8 cellular contexts compared by ENCODE assay signal in the genomic region with DNA sequence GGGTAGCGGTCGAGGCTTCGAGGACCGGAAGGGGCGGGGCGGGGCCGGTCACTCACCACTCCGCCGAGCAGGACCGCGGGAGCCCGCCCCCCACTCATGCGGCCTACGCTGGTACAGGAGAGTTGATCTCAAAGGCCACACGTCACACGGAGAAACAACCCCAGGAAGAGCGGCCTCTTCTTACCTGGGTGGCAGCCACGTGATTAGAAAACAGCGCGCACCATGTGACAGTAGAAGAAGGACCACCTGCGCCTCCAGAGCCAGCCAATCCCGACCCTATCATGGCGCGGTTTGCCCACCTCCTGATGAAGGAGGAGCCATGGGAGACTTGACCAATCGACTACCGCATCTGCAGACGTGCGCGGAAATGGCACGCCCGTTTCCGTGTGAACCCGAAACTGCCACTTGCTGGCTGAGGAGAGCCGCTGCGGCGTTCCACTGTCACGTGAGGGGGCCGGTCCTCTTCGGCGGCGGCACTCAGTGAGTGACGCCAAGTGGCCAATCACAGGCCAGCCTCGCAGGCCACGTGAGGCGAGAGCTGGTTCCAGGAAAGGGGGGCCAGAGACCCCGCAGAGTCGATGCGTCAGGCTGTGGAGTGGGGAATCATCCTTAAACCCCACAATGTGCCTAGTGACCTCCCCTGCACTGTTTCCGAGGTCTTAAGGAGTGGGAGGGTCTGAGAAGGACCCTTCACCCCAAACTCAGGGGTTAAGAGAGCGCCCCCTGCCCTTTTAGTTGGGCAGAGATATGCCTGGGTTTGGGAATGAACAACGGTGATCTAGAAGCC. TPM values are rescaled to one million over a fixed set of nuclear protein-coding genes. Genes with fewer than 3 reads are reported as not detected.
DNase-seq lines count a peak whose midpoint lies in the region; ATAC-seq and TF ChIP-seq lines count a peak whose summit lies in the region.

CUTA (minus strand) TSS at position 205 of the 787 bp plus-strand sequence; CDS start at position 98, 107 bp downstream.

- peak within 1 kb of the TSS; percentile 92 for H3K14ac ChIP-seq in trophoblast cell (ENCODE audit: low read length)

- peak within 1 kb of the TSS; percentile 79 for H4K12ac ChIP-seq in trophoblast cell (ENCODE audit: low read depth, low read length)

- H4K91ac ChIP-seq in trophoblast cell (ENCODE audit: low read depth, low read length), result peak within 1 kb of the TSS; percentile 89

- H3K9ac ChIP-seq in adipocyte (ENCODE audit: low read length) (peak within 1 kb of the TSS; percentile 90), trophoblast cell (ENCODE audit: low read length) (peak within 1 kb of the TSS; percentile 83)

- H3K36me3 ChIP-seq in adipocyte (ENCODE audit: control insufficient read depth, insufficient read depth, low read length, severe bottlenecking) (peaks cover 29% of the 10 kb centered on the region), cardiac muscle cell (peaks cover 22% of the 10 kb centered on the region), trophoblast cell (ENCODE audit: control insufficient read depth in 1 of 2, insufficient read depth in 2 of 2, low read length in 2 of 2) (peaks cover 30 to 32% of the 10 kb centered on the region in 2 experiments)

- H3K4ac ChIP-seq in trophoblast cell (ENCODE audit: low read depth, low read length), result peak within 1 kb of the TSS; percentile 90

- H3K27ac Mint-ChIP-seq in type B pancreatic cell, result peak within 1 kb of the TSS; percentile 99

- peak within 1 kb of the TSS; percentile 92 for H3K4me3 ChIP-seq in adipocyte (ENCODE audit: low read length)
- peak within 1 kb of the TSS; percentile 86 for H3K4me3 ChIP-seq in cardiac muscle cell
- H3K4me3 ChIP-seq in trophoblast cell (ENCODE audit: low read depth, low read length), result peak within 1 kb of the TSS; percentile 77

- peaks cover 17% of the 10 kb centered on the region for H3K79me1 ChIP-seq in trophoblast cell (ENCODE audit: low read length)

- peak within 1 kb of the TSS; percentile 97 for H2AK5ac ChIP-seq in trophoblast cell (ENCODE audit: low read length)

- H3K4me3 Mint-ChIP-seq in type B pancreatic cell, result peak within 1 kb of the TSS; percentile 96

- TF ChIP-seq CTCF in GM12872 (IDR thresholded peaks at IDR 0.05; ENCODE audit: insufficient read depth, low read depth, low read length) (peak; percentile 67), cardiac muscle cell (IDR thresholded peaks at IDR 0.05; ENCODE audit: low read depth, low read length) (peak; percentile 27), type B pancreatic cell (conservative IDR thresholded peaks at IDR 0.05) (peak; percentile 49)

- peak within 1 kb of the TSS; percentile 92 for H3K4me2 ChIP-seq in trophoblast cell (ENCODE audit: low read length)

- H3K4me1 Mint-ChIP-seq in type B pancreatic cell (ENCODE audit: unreplicated experiment), result peaks cover 60% of the 10 kb centered on the region

- H3K18ac ChIP-seq in trophoblast cell (ENCODE audit: low read length), result peak within 1 kb of the TSS; percentile 87

- peak; percentile 99 to 100 (median 99) for DNase-seq in NCI-H1417 (lab: John Stamatoyannopoulos, UW)
- DNase-seq in SW480 (ENCODE audit: low spot score), result peak; percentile 98
- DNase-seq in adipocyte (ENCODE audit: low read depth), result peak; percentile 100
- peak; percentile 99 to 100 for DNase-seq in cardiac muscle cell (ENCODE audit: low read depth in 1 of 2, low spot score in 1 of 2)
- peak; percentile 99 to 100 for DNase-seq in trophoblast cell
- peak; percentile 98 for DNase-seq in type B pancreatic cell (ENCODE audit: extremely low spot score, unreplicated experiment)

- no CpG with 5 or more reads among the region's 51 CpGs for WGBS in trophoblast cell (ENCODE audit: extremely low coverage, insufficient coverage, insufficient read length)

- H3K27me3 Mint-ChIP-seq in type B pancreatic cell, result peaks cover 8% of the 10 kb centered on the region

- peaks cover 14% of the 10 kb centered on the region for H3K36me3 Mint-ChIP-seq in type B pancreatic cell

- H3K4me1 ChIP-seq in adipocyte (ENCODE audit: control insufficient read depth, insufficient read depth, low read length), result peaks cover 37% of the 10 kb centered on the region
- peaks cover 28% of the 10 kb centered on the region for H3K4me1 ChIP-seq in cardiac muscle cell (ENCODE audit: low read depth)
- peaks cover 17 to 24% of the 10 kb centered on the region in 2 experiments for H3K4me1 ChIP-seq in trophoblast cell (ENCODE audit: control insufficient read depth in 1 of 2, insufficient read depth in 2 of 2, low read length in 2 of 2)

- H2AFZ ChIP-seq in trophoblast cell (ENCODE audit: insufficient read depth, low read length, poor library complexity), result peak within 1 kb of the TSS; percentile 66

- peak within 1 kb of the TSS; percentile 96 for H3K27ac ChIP-seq in cardiac muscle cell
- H3K27ac ChIP-seq in trophoblast cell (ENCODE audit: low read depth, low read length), result peak within 1 kb of the TSS; percentile 85

- peak within 1 kb of the TSS; percentile 65 for H2BK5ac ChIP-seq in trophoblast cell (ENCODE audit: low read depth, low read length, poor library complexity)

- peak; percentile 90 for ATAC-seq in HG02759 (IDR thresholded peaks at IDR 0.05; ENCODE audit: unreplicated experiment)

- H3K9me3 Mint-ChIP-seq in type B pancreatic cell, result no peaks in the 10 kb centered on the region

- H4K8ac ChIP-seq in trophoblast cell (ENCODE audit: low read depth, low read length), result peak within 1 kb of the TSS; percentile 86

- H3K27me3 ChIP-seq in adipocyte (replicated peaks; ENCODE audit: control insufficient read depth, insufficient read depth, low read length) (no peaks in the 10 kb centered on the region), cardiac muscle cell (no peaks in the 10 kb centered on the region), trophoblast cell (ENCODE audit: insufficient read depth, low read length) (no peaks in the 10 kb centered on the region)

- no peaks in the 10 kb centered on the region for H3K9me3 ChIP-seq in adipocyte (ENCODE audit: control insufficient read depth, low read length)
- H3K9me3 ChIP-seq in cardiac muscle cell (ENCODE audit: low read depth), result no peaks in the 10 kb centered on the region
- H3K9me3 ChIP-seq in trophoblast cell (ENCODE audit: insufficient read depth, low read depth, low read length), result no peaks in the 10 kb centered on the region

- H2BK12ac ChIP-seq in trophoblast cell (ENCODE audit: low read length), result peak within 1 kb of the TSS; percentile 29

- no peak within 1 kb of the TSS for H3K23ac ChIP-seq in trophoblast cell (ENCODE audit: low read length)

- peaks cover 8% of the 10 kb centered on the region for H3K79me2 ChIP-seq in trophoblast cell (ENCODE audit: control insufficient read depth, insufficient read depth, low read length, poor library complexity)

- peak within 1 kb of the TSS; percentile 63 for H2BK120ac ChIP-seq in trophoblast cell (ENCODE audit: insufficient read depth, low read length, poor library complexity)

RNA-seq across cellular contexts. Expression of gene CUTA, which starts in this region (rescaled TPM):
- total RNA-seq in cardiac muscle cell (304 and 348 TPM in 2 replicates), type B pancreatic cell (ENCODE audit: low replicate concordance) (212 and 278 TPM in 2 replicates)
- polyA plus RNA-seq in cardiac muscle cell, result 426 and 501 TPM in 2 replicates
- polyA plus RNA-seq in trophoblast cell (2013), result 201 and 213 TPM in 2 replicates

Comparison
In these comparisons a context has a peak if more than half of its experiments do, and no peak if none do; other contexts are left out.
1. Peak in every context shown above with its lines: DNase-seq, ATAC-seq, H3K4me3 ChIP-seq and H3K27ac ChIP-seq.